16 cellular contexts compared by ENCODE assay signal in the genomic region with DNA sequence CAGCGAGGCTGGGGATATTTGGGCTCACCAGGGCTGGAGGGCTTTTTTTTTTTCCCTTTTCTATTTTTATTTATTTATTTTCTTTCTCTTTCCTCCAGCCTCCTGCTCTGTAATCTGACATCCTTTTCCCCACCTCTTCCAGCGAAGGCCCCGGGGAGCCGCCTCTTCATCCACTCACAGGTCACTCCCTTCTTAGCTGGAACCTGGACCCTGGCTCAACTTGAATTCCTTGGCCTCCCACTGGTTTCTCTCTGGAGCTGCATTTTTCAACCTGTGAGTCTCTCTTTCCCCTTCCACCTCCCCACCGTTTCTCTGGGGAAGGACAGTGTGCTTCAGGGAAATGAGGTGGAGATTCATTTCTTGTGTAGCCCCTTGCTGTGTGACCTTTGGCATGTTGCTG.
DNase-seq lines count a peak whose midpoint lies in the region; ATAC-seq, FAIRE-seq and TF ChIP-seq lines count a peak whose summit lies in the region.
"Had no signal": no experiment of that assay in that cellular context is flagged by ENCODE, and none has a peak within 500 bp of the region (broad histone marks: within the 10 kb centered on the region; RNA-seq: fewer than 3 reads in every experiment).

No MANE protein-coding gene starts in this region.

- peaks cover 15% of the 10 kb centered on the region for H3K4me1 Mint-ChIP-seq in endodermal cell
- peaks cover 59% of the 10 kb centered on the region for H3K4me1 Mint-ChIP-seq in nephron progenitor cell
- no peaks in the 10 kb centered on the region for H3K4me1 Mint-ChIP-seq in activated CD4-positive, alpha-beta memory T cell treated with anti-CD3 and anti-CD28 coated beads for 36 hours (ENCODE audit: low read depth)

- CTCF ChIA-PET in HepG2 (lab: Yijun Ruan, JAX; ENCODE audit: low intra/inter-chr PET ratio, low total read pairs): no interaction called here
- CTCF ChIA-PET in HEK293 (lab: Yijun Ruan, JAX): no interaction called here
- CTCF ChIA-PET in activated CD4-positive, alpha-beta memory T cell treated with anti-CD3 and anti-CD28 coated beads for 36 hours (lab: Charles Lee): interaction anchor here (1.0 kb wide), 1 partner anchor 365 kb away, joined by 3 read pairs; no protein-coding TSS in a partner anchor

- ATAC-seq in HepG2 (no peak), right lobe of liver (no peak), HG03135 (IDR thresholded peaks at IDR 0.05; ENCODE audit: unreplicated experiment) (no peak)

- TF ChIP-seq CTCF in HepG2 (CRISPR knock-in tag; IDR thresholded peaks at IDR 0.05): no peak
- TF ChIP-seq CTCF in right lobe of liver (IDR thresholded peaks at IDR 0.05): no peak
- TF ChIP-seq CTCF in HEK293 (tag by site-specific recombination; IDR thresholded peaks at IDR 0.05): no peak
- no peak for TF ChIP-seq CTCF in endodermal cell (conservative IDR thresholded peaks at IDR 0.05)
- no peak for TF ChIP-seq CTCF in nephron progenitor cell (IDR thresholded peaks at IDR 0.05)

- no peak overlapping the region for H2AFZ ChIP-seq in HepG2 (ENCODE audit: low read length)

- TF ChIP-seq EP300 in HepG2 (IDR thresholded peaks at IDR 0.05; ENCODE audit: low read depth in 2 of 2, low read length in 2 of 2) (no peak), HepG2 (CRISPR knock-in tag; IDR thresholded peaks at IDR 0.05; ENCODE audit: borderline replicate concordance) (no peak)

- TF ChIP-seq POLR2A in HepG2 (IDR thresholded peaks at IDR 0.05; ENCODE audit: insufficient read depth in 1 of 2, low read depth in 2 of 2, low read length in 2 of 2): no peak
- TF ChIP-seq POLR2A in right lobe of liver (IDR thresholded peaks at IDR 0.05): no peak

- no peak for TF ChIP-seq RAD21 in HepG2 (CRISPR knock-in tag; IDR thresholded peaks at IDR 0.05)

- H3K27me3 ChIP-seq in HepG2 (ENCODE audit: control insufficient read depth in 1 of 2, insufficient read depth in 2 of 2, low read length in 2 of 2) (peaks cover 2 to 59% of the 10 kb centered on the region in 2 experiments; a peak in 4 of 5 replicates), right lobe of liver (no peaks in the 10 kb centered on the region), endodermal cell (ENCODE audit: control insufficient read depth, insufficient read depth, low read length, poor library complexity, severe bottlenecking) (no peaks in the 10 kb centered on the region)

- H3K4me2 ChIP-seq in HepG2 (ENCODE audit: low read depth, low read length): no peak overlapping the region

- H3K27ac Mint-ChIP-seq in endodermal cell (no peak overlapping the region), nephron progenitor cell (no peak overlapping the region)
- no peak overlapping the region for H3K27ac Mint-ChIP-seq in activated CD4-positive, alpha-beta memory T cell treated with anti-CD3 and anti-CD28 coated beads for 36 hours

- H3K4me1 ChIP-seq in HepG2 (ENCODE audit: insufficient read depth, low read length): no peaks in the 10 kb centered on the region
- no peaks in the 10 kb centered on the region for H3K4me1 ChIP-seq in right lobe of liver
- no peaks in the 10 kb centered on the region for H3K4me1 ChIP-seq in HEK293 (ENCODE audit: control insufficient read depth, insufficient read depth, low read length)
- peaks cover 3% of the 10 kb centered on the region for H3K4me1 ChIP-seq in endodermal cell (ENCODE audit: control insufficient read depth, insufficient read depth, low read length)
- H3K4me1 ChIP-seq: HAP-1 had no signal

- H3K9me3 ChIP-seq in HepG2 (ENCODE audit: low read length) (no peaks in the 10 kb centered on the region), right lobe of liver (no peaks in the 10 kb centered on the region), HEK293 (ENCODE audit: control insufficient read depth, insufficient read depth, low read depth, low read length) (no peaks in the 10 kb centered on the region), endodermal cell (ENCODE audit: control insufficient read depth, low read length) (no peaks in the 10 kb centered on the region)
- H3K9me3 ChIP-seq: HAP-1 had no signal

- H3K9me3 Mint-ChIP-seq in endodermal cell: no peaks in the 10 kb centered on the region
- no peaks in the 10 kb centered on the region for H3K9me3 Mint-ChIP-seq in nephron progenitor cell
- no peaks in the 10 kb centered on the region for H3K9me3 Mint-ChIP-seq in activated CD4-positive, alpha-beta memory T cell treated with anti-CD3 and anti-CD28 coated beads for 36 hours

- POLR2A ChIA-PET in HepG2 (lab: Yijun Ruan, JAX): no interaction called here
- POLR2A ChIA-PET in HEK293 (lab: Yijun Ruan, JAX): no interaction called here
- POLR2A ChIA-PET in activated CD4-positive, alpha-beta memory T cell treated with anti-CD3 and anti-CD28 coated beads for 36 hours (lab: Charles Lee): no interaction called here

- H3K36me3 Mint-ChIP-seq in endodermal cell (ENCODE audit: low read depth): no peaks in the 10 kb centered on the region
- H3K36me3 Mint-ChIP-seq in nephron progenitor cell (ENCODE audit: low read depth): no peaks in the 10 kb centered on the region
- no peaks in the 10 kb centered on the region for H3K36me3 Mint-ChIP-seq in activated CD4-positive, alpha-beta memory T cell treated with anti-CD3 and anti-CD28 coated beads for 36 hours
- H3K36me3 Mint-ChIP-seq: CD4-positive, alpha-beta memory T cell had no signal

- FAIRE-seq in HepG2 (lab: Jason Lieb, UNC): no peak
- FAIRE-seq: GM12891 had no signal

- no peaks in the 10 kb centered on the region for H4K20me1 ChIP-seq in HepG2 (ENCODE audit: insufficient read depth, low read length)

- H3K4me3 ChIP-seq in HepG2 (replicated peaks in 1 of 3; ENCODE audit: insufficient read depth in 1 of 3, low read depth in 2 of 3, low read length in 3 of 3): no peak overlapping the region
- H3K4me3 ChIP-seq in right lobe of liver: no peak overlapping the region
- no peak overlapping the region for H3K4me3 ChIP-seq in HEK293 (ENCODE audit: low read depth, low read length)
- H3K4me3 ChIP-seq in endodermal cell (ENCODE audit: low read length): no peak overlapping the region
- H3K4me3 ChIP-seq: HAP-1 had no signal

- H3K27ac ChIP-seq in HepG2 (ENCODE audit: extremely low read length, insufficient read depth, low read length) (no peak overlapping the region), right lobe of liver (no peak overlapping the region), HEK293 (ENCODE audit: extremely low read depth, low read depth, low read length) (no peak overlapping the region), endodermal cell (ENCODE audit: low read depth, low read length) (no peak overlapping the region)

- H3K79me2 ChIP-seq in HepG2 (ENCODE audit: insufficient read depth, low read length): no peaks in the 10 kb centered on the region

- DNase-seq in HepG2 (ENCODE audit: low spot score): no peak
- no peak for DNase-seq in right lobe of liver
- DNase-seq in endodermal cell: peak; percentile 73
- no peak for DNase-seq in nephron progenitor cell
- no peak for DNase-seq in activated naive CD4-positive, alpha-beta T cell treated with Interleukin-2 at 50 U/mL for 16 hours
- no peak for DNase-seq in activated CD4-positive, alpha-beta memory T cell treated with anti-CD3 and anti-CD28 coated beads for 36 hours
- DNase-seq: C1 segment of cervical spinal cord; CD4-positive, alpha-beta memory T cell; COR-L47; DMS53; DMS79 treated with DMSO at 0.1 percent for 48 hours; GF-D8 had no signal

- no peaks in the 10 kb centered on the region for H3K36me3 ChIP-seq in HepG2 (replicated peaks in 1 of 2; ENCODE audit: control insufficient read depth in 1 of 2, insufficient read depth in 2 of 2, low read length in 2 of 2)
- no peaks in the 10 kb centered on the region for H3K36me3 ChIP-seq in right lobe of liver
- H3K36me3 ChIP-seq in HEK293 (ENCODE audit: control insufficient read depth in 2 of 2, insufficient read depth in 1 of 2, low read length in 2 of 2): no peaks in the 10 kb centered on the region
- H3K36me3 ChIP-seq in endodermal cell (ENCODE audit: control insufficient read depth, insufficient read depth, low read length): no peaks in the 10 kb centered on the region
- H3K36me3 ChIP-seq: HAP-1 had no signal

- H3K4me3 Mint-ChIP-seq in endodermal cell: no peak overlapping the region
- peak overlapping the region; percentile 11 for H3K4me3 Mint-ChIP-seq in nephron progenitor cell
- no peak overlapping the region for H3K4me3 Mint-ChIP-seq in activated CD4-positive, alpha-beta memory T cell treated with anti-CD3 and anti-CD28 coated beads for 36 hours
- H3K4me3 Mint-ChIP-seq: CD4-positive, alpha-beta memory T cell had no signal

- no TSS peak for BruUV-seq in HepG2 (replicated peaks; lab: Mats Ljungman, UMichigan)

- WGBS in HepG2 (ENCODE audit: low lambda C conversion rate): 41% methylated on average over 5 of the region's 5 CpGs
- WGBS in right lobe of liver (ENCODE audit: insufficient coverage, low coverage, low lambda C conversion rate, missing lambda C conversion rate): 72% methylated on average over 4 of the region's 5 CpGs
- WGBS in endodermal cell (ENCODE audit: insufficient coverage in 1 of 2, insufficient read length in 1 of 2), 2 experiments: 77 to 79% methylated on average over 4 to 5 of the region's 5 CpGs

- peaks cover 3% of the 10 kb centered on the region for H3K27me3 Mint-ChIP-seq in endodermal cell (ENCODE audit: insufficient read depth)
- peaks cover 71% of the 10 kb centered on the region for H3K27me3 Mint-ChIP-seq in nephron progenitor cell (ENCODE audit: low read depth, poor library complexity)
- no peaks in the 10 kb centered on the region for H3K27me3 Mint-ChIP-seq in activated CD4-positive, alpha-beta memory T cell treated with anti-CD3 and anti-CD28 coated beads for 36 hours

- H3K9ac ChIP-seq in HepG2 (ENCODE audit: insufficient read depth, low read depth, low read length) (no peak overlapping the region), endodermal cell (ENCODE audit: extremely low read depth, low read length, poor library complexity, severe bottlenecking) (no peak overlapping the region)

- intact Hi-C loops in HepG2 (cut with micrococcal nuclease; ENCODE audit: unreplicated experiment): no loop called here
- intact Hi-C loops in right lobe of liver (cut with DNase I): no loop called here
- intact Hi-C loops in activated CD4-positive, alpha-beta memory T cell treated with anti-CD3 and anti-CD28 coated beads for 36 hours (cut with micrococcal nuclease): no loop called here

- in situ Hi-C loops in HepG2 (cut with HindIII; ENCODE audit: extremely low pct_ligation_motif_present, low pct_unique_long_range_greater_than_20kb): no loop called here

TF ChIP-seq in HepG2, 621 proteins besides CTCF, POLR2A, EP300 and RAD21:
- TF ChIP-seq ZNF768 (CRISPR knock-in tag; IDR thresholded peaks at IDR 0.05) (peak; percentile 41; the same call in 1 of the 2 replicates), ZNF33A (CRISPR knock-in tag; IDR thresholded peaks at IDR 0.05; ENCODE audit: borderline replicate concordance) (no peak)

TF ChIP-seq in HEK293, 187 proteins besides CTCF, POLR2A, EP300 and RAD21 (continues in another document):
- no peak for TF ChIP-seq ZFHX2 (tag by site-specific recombination; conservative IDR thresholded peaks at IDR 0.05)
- no peak for TF ChIP-seq ZFP69B (tag by site-specific recombination; IDR thresholded peaks at IDR 0.05)
